In the genomic region with DNA sequence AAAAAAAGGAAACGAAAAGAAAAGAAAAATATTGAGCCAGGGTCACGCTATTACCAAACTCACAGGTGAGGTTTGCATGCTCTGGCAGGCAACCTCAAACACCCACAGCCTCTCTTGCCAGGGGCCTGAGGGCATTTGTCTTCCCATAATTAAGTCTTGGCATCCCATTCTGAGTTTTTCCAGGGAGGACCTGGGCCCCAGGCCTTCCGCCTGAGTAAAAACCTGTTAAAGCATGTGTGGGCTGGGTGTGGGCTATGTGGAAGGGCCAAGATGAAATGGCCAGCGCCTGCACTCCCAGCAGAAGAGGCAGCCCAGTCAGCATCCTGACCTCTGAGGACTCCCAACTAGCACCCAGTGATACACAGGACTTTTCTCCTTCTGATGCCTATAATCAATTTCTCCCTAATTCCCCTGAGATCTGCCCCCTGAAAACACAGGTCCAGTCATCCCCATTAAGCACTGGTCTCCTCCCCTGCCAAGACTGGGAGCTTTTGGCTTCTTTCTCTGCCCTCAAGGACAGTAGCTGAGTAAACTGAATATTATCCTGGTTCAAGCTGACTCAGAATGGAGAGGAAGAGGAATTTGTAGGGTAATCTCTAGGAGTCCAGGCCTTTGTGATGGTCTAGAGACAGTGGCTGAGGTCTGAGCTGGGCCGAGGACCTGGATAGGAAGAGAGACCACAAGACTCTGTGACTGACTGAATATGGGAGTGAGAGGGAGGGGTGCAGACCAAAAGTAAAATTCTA, we compare ENCODE assay signal across 12 cellular contexts. TPM values are rescaled to one million over a fixed set of nuclear protein-coding genes. Genes with fewer than 3 reads are reported as not detected.
DNase-seq lines count a peak whose midpoint lies in the region; ATAC-seq and TF ChIP-seq lines count a peak whose summit lies in the region.
"Had no signal": no experiment of that assay in that cellular context is flagged by ENCODE, and none has a peak within 500 bp of the region (broad histone marks: within the 10 kb centered on the region; RNA-seq: fewer than 3 reads in every experiment).

No MANE protein-coding gene starts in this region.

- H3K27me3 ChIP-seq in HCT116 (ENCODE audit: insufficient read depth, low read length) = no peaks in the 10 kb centered on the region
- H3K27me3 ChIP-seq in mammary epithelial cell (ENCODE audit: insufficient read depth, low read length) = no peaks in the 10 kb centered on the region
- H3K27me3 ChIP-seq: neural progenitor cell had no signal

- H3K4me3 ChIP-seq in AG10803 (ENCODE audit: low read length) (no peak overlapping the region), HCT116 (replicated peaks in 1 of 2; ENCODE audit: low read depth in 1 of 2, low read length in 2 of 2) (no peak overlapping the region), mammary epithelial cell (replicated peaks in 1 of 3; ENCODE audit: insufficient read depth in 1 of 3, low read depth in 2 of 3, low read length in 3 of 3) (no peak overlapping the region), mesodermal cell (ENCODE audit: extremely low read depth, insufficient read depth, low read length, poor library complexity, severe bottlenecking) (no peak overlapping the region)
- H3K4me3 ChIP-seq: neural progenitor cell had no signal

- ATAC-seq in HCT116 (no peak), GM19455 (IDR thresholded peaks at IDR 0.05; ENCODE audit: unreplicated experiment) (no peak)

- POLR2A ChIA-PET in HCT116 (lab: Charles Lee) = no interaction called here

- peak overlapping the region; percentile 17 for H2AFZ ChIP-seq in HCT116 (ENCODE audit: low read depth, low read length, poor library complexity, severe bottlenecking)
- H2AFZ ChIP-seq in mammary epithelial cell (ENCODE audit: low read depth, low read length) = peak overlapping the region; percentile 68
- H2AFZ ChIP-seq: neural progenitor cell had no signal

- no peaks in the 10 kb centered on the region for H3K36me3 ChIP-seq in HCT116 (ENCODE audit: control insufficient read depth in 1 of 2, insufficient read depth in 2 of 2, low read length in 2 of 2)
- no peaks in the 10 kb centered on the region for H3K36me3 ChIP-seq in mammary epithelial cell (ENCODE audit: insufficient read depth, low read length)
- no peaks in the 10 kb centered on the region for H3K36me3 ChIP-seq in mesodermal cell (ENCODE audit: control insufficient read depth, insufficient read depth, low read length)

- RAD21 ChIA-PET in HCT116 (lab: Charles Lee; ENCODE audit: low non-redundant PET in 1 of 2, low total read pairs in 2 of 2, uncharacterized antibody in 2 of 2, unreplicated experiment in 2 of 2) = interaction anchor here in 1 of 2 experiments (1.5 kb wide), 1 partner anchor 15 kb away, joined by 3 read pairs; no protein-coding TSS in a partner anchor

- peaks cover 18 to 34% of the 10 kb centered on the region in 2 experiments; a peak in 3 of 4 replicates for H3K4me1 ChIP-seq in HCT116 (ENCODE audit: control insufficient read depth in 1 of 2, insufficient read depth in 2 of 2, low read length in 2 of 2)
- H3K4me1 ChIP-seq in mammary epithelial cell (ENCODE audit: insufficient read depth, low read length) = peaks cover 36% of the 10 kb centered on the region
- H3K4me1 ChIP-seq in mesodermal cell (ENCODE audit: control insufficient read depth, insufficient read depth, low read length, poor library complexity, severe bottlenecking) = peaks cover 23% of the 10 kb centered on the region
- H3K4me1 ChIP-seq: neural progenitor cell had no signal

- DNase-seq in AG10803 (ENCODE audit: low read depth) (peak; percentile 42), HCT116 (ENCODE audit: low read depth, low spot score) (no peak), mammary epithelial cell (peak; percentile 93), NCI-H1048 (lab: John Stamatoyannopoulos, UW) (no peak), retina (no peak), NCI-H82 (lab: John Stamatoyannopoulos, UW) (no peak)
- DNase-seq: effector CD4-positive, alpha-beta T cell; NCI-H2171 treated with DMSO at 0.1 percent for 48 hours; SHP77 treated with DMSO at 0.1 percent for 48 hours had no signal

- H3K79me2 ChIP-seq in HCT116 (ENCODE audit: insufficient read depth, low read length) = no peaks in the 10 kb centered on the region
- H3K79me2 ChIP-seq in mammary epithelial cell (ENCODE audit: insufficient read depth, low read length) = no peaks in the 10 kb centered on the region

- CTCF ChIA-PET in HCT116 (lab: Charles Lee) (interaction anchor here (1.9 kb wide), 1 partner anchor 94 kb away, joined by 11 read pairs; no protein-coding TSS in a partner anchor), mammary epithelial cell (lab: Charles Lee; ENCODE audit: low non-redundant PET) (interaction anchor here (0.7 kb wide), 1 partner anchor 94 kb away, joined by 4 read pairs; no protein-coding TSS in a partner anchor)

- intact Hi-C loops in HCT116 (cut with micrococcal nuclease) = no loop called here
- intact Hi-C loops in mammary epithelial cell (cut with micrococcal nuclease) = loop anchor here (1.0 kb wide), 1 partner anchor 35 kb away; a partner anchor contains a TSS

- H4K20me1 ChIP-seq in HCT116 (ENCODE audit: insufficient read depth) = no peaks in the 10 kb centered on the region
- no peaks in the 10 kb centered on the region for H4K20me1 ChIP-seq in mammary epithelial cell (ENCODE audit: insufficient read depth, low read length)

- no TSS peak for BruUV-seq in HCT116 (replicated peaks; lab: Mats Ljungman, UMichigan)
- BruUV-seq in mammary epithelial cell (replicated peaks; lab: Mats Ljungman, UMichigan) = no TSS peak

- H3K9ac ChIP-seq in HCT116 (ENCODE audit: low read length) (peak overlapping the region; percentile 53), mammary epithelial cell (ENCODE audit: insufficient read depth, low read length) (no peak overlapping the region)
- H3K9ac ChIP-seq: neural progenitor cell had no signal

- 7% methylated on average over 3 of the region's 5 CpGs for WGBS in mammary epithelial cell (ENCODE audit: low coverage, missing lambda C conversion rate)
- 90 to 100% methylated on average over 1 to 2 of the region's 5 CpGs for WGBS in mesodermal cell (ENCODE audit: insufficient coverage in 2 of 2), 2 experiments

- H3K27ac ChIP-seq in HCT116 (ENCODE audit: low read depth, low read length) (peak overlapping the region; percentile 55; the same call in 1 of the 2 replicates), mammary epithelial cell (ENCODE audit: insufficient read depth, low read depth, low read length) (peak overlapping the region; percentile 52), mesodermal cell (ENCODE audit: low read depth, low read length, severe bottlenecking) (peak overlapping the region; percentile 97)
- H3K27ac ChIP-seq: neural progenitor cell had no signal

- dilution Hi-C loops in mammary epithelial cell (cut with HindIII; ENCODE audit: low sequenced_read_pairs) = no loop called here

- TF ChIP-seq POLR2A in HCT116 (IDR thresholded peaks at IDR 0.05; ENCODE audit: borderline replicate concordance, extremely low read depth, insufficient read depth, insufficient read length) = no peak

- no peaks in the 10 kb centered on the region for H3K9me2 ChIP-seq in HCT116 (ENCODE audit: insufficient read depth)

- no peak for TF ChIP-seq CTCF in AG10803 (conservative IDR thresholded peaks at IDR 0.05; ENCODE audit: low read length)
- TF ChIP-seq CTCF in HCT116 (IDR thresholded peaks at IDR 0.05 in 2 of 3, conservative IDR thresholded peaks at IDR 0.05 in 1 of 3; ENCODE audit: borderline replicate concordance in 1 of 3, insufficient read depth in 1 of 3, low read depth in 2 of 3, low read length in 2 of 3) = no peak
- no peak for TF ChIP-seq CTCF in mammary epithelial cell (conservative IDR thresholded peaks at IDR 0.05 in 1 of 2, IDR thresholded peaks at IDR 0.05 in 1 of 2; ENCODE audit: extremely low read depth in 1 of 2, insufficient read depth in 1 of 2, low read depth in 1 of 2, low read length in 2 of 2)

- H3K4me2 ChIP-seq in HCT116 (ENCODE audit: low read length) (peak overlapping the region; percentile 91), mammary epithelial cell (ENCODE audit: insufficient read depth, low read depth, low read length) (peak overlapping the region; percentile 65)
- H3K4me2 ChIP-seq: neural progenitor cell had no signal

- in situ Hi-C loops in mammary epithelial cell (cut with MboI; ENCODE audit: low sequenced_read_pairs in 2 of 2) = no loop called here

- H3K9me3 ChIP-seq in HCT116 (ENCODE audit: control insufficient read depth in 1 of 2, insufficient read depth in 1 of 2, low read depth in 1 of 2, low read length in 2 of 2) (no peaks in the 10 kb centered on the region), mammary epithelial cell (replicated peaks; ENCODE audit: insufficient read depth, low read length) (no peaks in the 10 kb centered on the region), mesodermal cell (ENCODE audit: control insufficient read depth, low read length) (peaks cover 6% of the 10 kb centered on the region)

- no peak for TF ChIP-seq RAD21 in HCT116 (IDR thresholded peaks at IDR 0.05; ENCODE audit: low read depth)

TF ChIP-seq in HCT116, 20 proteins besides CTCF, POLR2A, EP300 and RAD21 (continues in another document):
- TF ChIP-seq SRF (IDR thresholded peaks at IDR 0.05; ENCODE audit: low read depth) = no peak
- TF ChIP-seq ZNF274 (IDR thresholded peaks at IDR 0.05; ENCODE audit: low read depth, low read length) = no peak
- no peak for TF ChIP-seq FOSL1 (IDR thresholded peaks at IDR 0.05; ENCODE audit: low read depth)
- no peak for TF ChIP-seq POLR2AphosphoS5 (IDR thresholded peaks at IDR 0.05; ENCODE audit: low read depth, low read length)

RNA-seq across cellular contexts. Expression of a gene that starts 35.6 kb away (rescaled TPM):
- 19.1 TPM for total RNA-seq in HCT116 (2021; ENCODE audit: unreplicated experiment)
- 7.1 and 8.1 TPM in 2 replicates for polyA plus RNA-seq in HCT116 (2012)
- 10 to 100 TPM; 21.8 to 46.0 TPM for total RNA-seq in mammary epithelial cell
- 30.3 TPM for polyA plus RNA-seq in mammary epithelial cell
- 27.9 TPM for polyA minus RNA-seq in mammary epithelial cell
- polyA plus RNA-seq in mesodermal cell (2013, experiment 1 of 2) = 10.7 TPM
- polyA plus RNA-seq in mesodermal cell (2013, experiment 2 of 2) = 10.6 TPM

RNA-seq across cellular contexts. Expression of a gene that starts 42.0 kb away (rescaled TPM):
- total RNA-seq in HCT116 (2021; ENCODE audit: unreplicated experiment) = 21.9 TPM
- 21.1 and 25.4 TPM in 2 replicates for polyA plus RNA-seq in HCT116 (2012)
- 10 to 100 TPM; 41.3 to 49.6 TPM for total RNA-seq in mammary epithelial cell
- 51.9 TPM for polyA plus RNA-seq in mammary epithelial cell
- polyA minus RNA-seq in mammary epithelial cell = 57.2 TPM
- 33.1 TPM for polyA plus RNA-seq in mesodermal cell (2013, experiment 1 of 2)
- 33.0 TPM for polyA plus RNA-seq in mesodermal cell (2013, experiment 2 of 2)

Comparison
In these comparisons a context has a peak if more than half of its experiments do, and no peak if none do; other contexts are left out.
1. DNase-seq: peak in AG10803 (single experiment) and mammary epithelial cell (single experiment); none in HCT116 (single experiment), NCI-H1048 (single experiment), retina (single experiment) and NCI-H82 (single experiment).
2. Peak in every context shown above with its lines, with median percentiles within 50 percentile points of each other: H3K27ac ChIP-seq.